Comparison of ENCODE assay signal across 20 cellular contexts in genomic region chr2:64841462-64841861, GRCh38.
DNase-seq lines count a peak whose midpoint lies in the region; TF ChIP-seq lines count a peak whose summit lies in the region.
"Had no signal": no experiment of that assay in that cellular context is flagged by ENCODE, and none has a peak within 500 bp of the region (broad histone marks: within the 10 kb centered on the region; RNA-seq: fewer than 3 reads in every experiment).

No MANE protein-coding gene starts in this region.

- TF ChIP-seq CTCF in DOHH2 (IDR thresholded peaks at IDR 0.05; ENCODE audit: low read depth, low read length, poor library complexity, severe bottlenecking) (no peak), SU-DHL-6 (IDR thresholded peaks at IDR 0.05; ENCODE audit: insufficient read depth, low read length, poor library complexity, severe bottlenecking) (no peak), spleen (IDR thresholded peaks at IDR 0.05 in 8 of 11, conservative IDR thresholded peaks at IDR 0.05 in 3 of 11) (no peak), endothelial cell (IDR thresholded peaks at IDR 0.05; ENCODE audit: unreplicated experiment) (no peak), esophagus muscularis mucosa (IDR thresholded peaks at IDR 0.05) (no peak)

- peaks cover 46% of the 10 kb centered on the region for H3K4me1 ChIP-seq in DOHH2 (ENCODE audit: control insufficient read depth, low read length)
- peaks cover 13 to 77% (median 49%) of the 10 kb centered on the region in 6 donors for H3K4me1 ChIP-seq in spleen
- peaks cover 0 to 42% (median 27%) of the 10 kb centered on the region in 4 donors for H3K4me1 ChIP-seq in esophagus muscularis mucosa

- no peaks in the 10 kb centered on the region for H3K27me3 ChIP-seq in DOHH2 (ENCODE audit: control insufficient read depth, low read length)
- no peaks in the 10 kb centered on the region for H3K27me3 ChIP-seq in SU-DHL-6 (ENCODE audit: low read length)
- no peaks in the 10 kb centered on the region for H3K27me3 ChIP-seq in spleen (replicated peaks in 1 of 7)
- H3K27me3 ChIP-seq in esophagus muscularis mucosa: no peaks in the 10 kb centered on the region

- H3F3A ChIP-seq in DOHH2 (ENCODE audit: control insufficient read depth, insufficient read depth): peaks cover 22% of the 10 kb centered on the region
- peaks cover 4% of the 10 kb centered on the region; the same call in 1 of the 2 replicates for H3F3A ChIP-seq in SU-DHL-6 (ENCODE audit: insufficient read depth)

- H3K4me3 Mint-ChIP-seq in endothelial cell (ENCODE audit: unreplicated experiment): no peak overlapping the region
- H3K4me3 Mint-ChIP-seq: CD4-positive, alpha-beta T cell; HFFc6; immature natural killer cell had no signal

- no peaks in the 10 kb centered on the region for H3K36me3 ChIP-seq in DOHH2 (ENCODE audit: control insufficient read depth, low read length)
- no peaks in the 10 kb centered on the region for H3K36me3 ChIP-seq in SU-DHL-6 (ENCODE audit: low read length)
- no peaks in the 10 kb centered on the region for H3K36me3 ChIP-seq in spleen
- H3K36me3 ChIP-seq in esophagus muscularis mucosa: no peaks in the 10 kb centered on the region

- 9 to 31% (median 24%) methylated on average over 2 of the region's 2 CpGs for WGBS in spleen, 5 donors
- WGBS in esophagus muscularis mucosa: 55% methylated on average over 2 of the region's 2 CpGs

- peak overlapping the region; percentile 49 for H3K4me3 ChIP-seq in DOHH2 (ENCODE audit: low read length)
- H3K4me3 ChIP-seq in SU-DHL-6 (ENCODE audit: insufficient read depth, low read length, poor library complexity, severe bottlenecking): no peak overlapping the region
- no peak overlapping the region for H3K4me3 ChIP-seq in spleen
- no peak overlapping the region for H3K4me3 ChIP-seq in esophagus muscularis mucosa

- no peak overlapping the region for H2AFZ ChIP-seq in SU-DHL-6 (ENCODE audit: low read depth, low read length, severe bottlenecking)

- TF ChIP-seq POLR2A in spleen (IDR thresholded peaks at IDR 0.05): no peak
- no peak for TF ChIP-seq POLR2A in esophagus muscularis mucosa (IDR thresholded peaks at IDR 0.05; ENCODE audit: low read depth)

- no peak for TF ChIP-seq EP300 in esophagus muscularis mucosa (IDR thresholded peaks at IDR 0.05)

- H3K27me3 Mint-ChIP-seq in endothelial cell (ENCODE audit: unreplicated experiment): no peaks in the 10 kb centered on the region
- H3K27me3 Mint-ChIP-seq: CD4-positive, alpha-beta T cell had no signal

- no peaks in the 10 kb centered on the region for H3K4me1 Mint-ChIP-seq in endothelial cell (ENCODE audit: unreplicated experiment)
- H3K4me1 Mint-ChIP-seq: immature natural killer cell had no signal

- H3K9me3 ChIP-seq in DOHH2 (ENCODE audit: control insufficient read depth, insufficient read depth, low read length) (no peaks in the 10 kb centered on the region), SU-DHL-6 (ENCODE audit: insufficient read depth, low read length) (no peaks in the 10 kb centered on the region), spleen (no peaks in the 10 kb centered on the region), esophagus muscularis mucosa (no peaks in the 10 kb centered on the region)

- H3K9ac ChIP-seq in SU-DHL-6 (ENCODE audit: low read length): no peak overlapping the region

- H4K20me1 ChIP-seq in DOHH2 (ENCODE audit: control insufficient read depth, insufficient read depth, low read depth, low read length) (no peaks in the 10 kb centered on the region), SU-DHL-6 (ENCODE audit: low read depth, low read length) (no peaks in the 10 kb centered on the region)

- H3K9me2 ChIP-seq in DOHH2 (replicated peaks; ENCODE audit: control insufficient read depth, low read length) (no peaks in the 10 kb centered on the region), SU-DHL-6 (replicated peaks; ENCODE audit: insufficient read depth, low read length) (no peaks in the 10 kb centered on the region)

- H3K79me2 ChIP-seq in DOHH2 (ENCODE audit: control insufficient read depth, low read length) (no peaks in the 10 kb centered on the region), SU-DHL-6 (ENCODE audit: insufficient read depth, low read length) (no peaks in the 10 kb centered on the region)

- H3K27ac ChIP-seq in DOHH2 (ENCODE audit: low read depth, low read length) (peak overlapping the region; percentile 80), SU-DHL-6 (ENCODE audit: low read depth, low read length) (peak overlapping the region; percentile 46; the same call in 1 of the 2 replicates), spleen (peak overlapping the region in 5 of 8 donors; percentile 57 to 73 (median 61)), esophagus muscularis mucosa (replicated peaks in 1 of 4) (no peak overlapping the region)

- no peaks in the 10 kb centered on the region for H3K9me3 Mint-ChIP-seq in endothelial cell (ENCODE audit: unreplicated experiment)
- H3K9me3 Mint-ChIP-seq: CD4-positive, alpha-beta T cell; HFFc6; immature natural killer cell had no signal

- peak; percentile 74 to 94 for DNase-seq in NOMO-1 (lab: John Stamatoyannopoulos, UW; ENCODE audit: unreplicated experiment in 2 of 2)
- no peak for DNase-seq in spleen
- no peak for DNase-seq in endothelial cell (ENCODE audit: low spot score)
- DNase-seq in esophagus muscularis mucosa (ENCODE audit: extremely low spot score): no peak
- DNase-seq in T-helper 2 cell: no peak
- no peak for DNase-seq in cerebellum (ENCODE audit: low spot score)
- DNase-seq: ACHN; activated CD4-positive, alpha-beta T cell treated with anti-CD3 and anti-CD28 coated beads, Interleukin-2, amount 50 U/mL, for 48 hours; activated gamma-delta T cell treated with Interleukin-2 at 50 U/mL for 16 hours; activated T-cell treated with anti-CD3 and anti-CD28 coated beads for 4 hours; CD4-positive, alpha-beta T cell; HFFc6; immature natural killer cell; NCI-H1930; NCI-H2227 treated with DMSO at 0.1 percent for 48 hours; nucleus accumbens; retina; substantia nigra had no signal

- intact Hi-C loops in spleen (cut with DNase I; ENCODE audit: low total_unique reads): no loop called here
- intact Hi-C loops in esophagus muscularis mucosa (cut with DNase I): no loop called here

- H3K36me3 Mint-ChIP-seq in endothelial cell (ENCODE audit: low read depth, unreplicated experiment): no peaks in the 10 kb centered on the region
- H3K36me3 Mint-ChIP-seq: immature natural killer cell had no signal

- no peak overlapping the region for H3K27ac Mint-ChIP-seq in endothelial cell (ENCODE audit: unreplicated experiment)
- H3K27ac Mint-ChIP-seq: CD4-positive, alpha-beta T cell; HFFc6; immature natural killer cell had no signal

- H3K4me2 ChIP-seq in DOHH2 (ENCODE audit: low read length) (peak overlapping the region; percentile 62), SU-DHL-6 (ENCODE audit: low read depth, low read length, poor library complexity, severe bottlenecking) (peak overlapping the region; percentile 27)

Comparison
In these comparisons a context has a peak if more than half of its experiments do, and no peak if none do; other contexts are left out.
1. H3K27ac ChIP-seq: peak in DOHH2 (single experiment), SU-DHL-6 (single experiment) and spleen (5 of 8); none in esophagus muscularis mucosa (0 of 4).
2. DNase-seq: peak in NOMO-1 (2 of 2); none in spleen (single experiment), endothelial cell (single experiment), esophagus muscularis mucosa (single experiment), T-helper 2 cell (0 of 5) and cerebellum (single experiment).